Comparison of ENCODE assay signal across 12 cellular contexts in genomic region chr5:146238973-146239372, GRCh38. TPM values are rescaled to one million over a fixed set of nuclear protein-coding genes. Genes with fewer than 3 reads are reported as not detected.
A peak's percentile ranks its signal among the peaks of the same experiment; 100 is the strongest.
DNase-seq lines count a peak whose midpoint lies in the region; ATAC-seq and TF ChIP-seq lines count a peak whose summit lies in the region.
"Had no signal": no experiment of that assay in that cellular context is flagged by ENCODE, and none has a peak within 500 bp of the region (broad histone marks: within the 10 kb centered on the region; RNA-seq: fewer than 3 reads in every experiment).

No MANE protein-coding gene starts in this region.

- in situ Hi-C loops in GM13976 (cut with MboI; ENCODE audit: low sequenced_read_pairs, unreplicated experiment) = no loop called here

- peaks cover 49% of the 10 kb centered on the region for H3K36me3 Mint-ChIP-seq in activated T-helper 2 cell treated with anti-CD3 and anti-CD28 coated beads, Interferon-gamma antibody, Interleukin-2, Interleukin-4, amounts not matched to agents 10 μg/mL and 5 μg/mL and 100 μg/mL, durations not matched to agents 14 hours and 24 hours and 36 hours (ENCODE audit: low read depth)

- DNase-seq in GM13976 (ENCODE audit: low spot score) = peak; percentile 49
- no peak for DNase-seq in activated T-helper 2 cell treated with anti-CD3 and anti-CD28 coated beads, Interferon-gamma antibody, Interleukin-2, Interleukin-4, amounts not matched to agents 10 μg/mL and 5 μg/mL and 100 μg/mL, durations not matched to agents 14 hours and 24 hours and 36 hours (ENCODE audit: low spot score)
- no peak for DNase-seq in HuH-7 (ENCODE audit: low spot score)
- no peak for DNase-seq in NCI-H2029 treated with DMSO at 0.1 percent for 48 hours (lab: John Stamatoyannopoulos, UW)
- no peak for DNase-seq in NCI-H510A (lab: John Stamatoyannopoulos, UW)
- no peak for DNase-seq in DMS53 treated with DMSO at 0.1 percent for 48 hours (lab: John Stamatoyannopoulos, UW; ENCODE audit: unreplicated experiment)
- DNase-seq: effector memory CD8-positive, alpha-beta T cell; NCI-H2107; upper lobe of right lung had no signal

- no peaks in the 10 kb centered on the region for H3K9me3 Mint-ChIP-seq in activated T-helper 2 cell treated with anti-CD3 and anti-CD28 coated beads, Interferon-gamma antibody, Interleukin-2, Interleukin-4, amounts not matched to agents 10 μg/mL and 5 μg/mL and 100 μg/mL, durations not matched to agents 14 hours and 24 hours and 36 hours
- H3K9me3 Mint-ChIP-seq: effector memory CD8-positive, alpha-beta T cell had no signal

- H3K4me3 Mint-ChIP-seq in activated T-helper 2 cell treated with anti-CD3 and anti-CD28 coated beads, Interferon-gamma antibody, Interleukin-2, Interleukin-4, amounts not matched to agents 10 μg/mL and 5 μg/mL and 100 μg/mL, durations not matched to agents 14 hours and 24 hours and 36 hours (ENCODE audit: low read depth) = no peak overlapping the region
- H3K4me3 Mint-ChIP-seq: effector memory CD8-positive, alpha-beta T cell had no signal

- H3K27me3 Mint-ChIP-seq in activated T-helper 2 cell treated with anti-CD3 and anti-CD28 coated beads, Interferon-gamma antibody, Interleukin-2, Interleukin-4, amounts not matched to agents 10 μg/mL and 5 μg/mL and 100 μg/mL, durations not matched to agents 14 hours and 24 hours and 36 hours (ENCODE audit: low read depth) = no peaks in the 10 kb centered on the region
- H3K27me3 Mint-ChIP-seq: effector memory CD8-positive, alpha-beta T cell; progenitor cell of endocrine pancreas had no signal

- ATAC-seq in GM19395 (IDR thresholded peaks at IDR 0.05; ENCODE audit: unreplicated experiment) (peak; percentile 85), HG03060 (IDR thresholded peaks at IDR 0.05; ENCODE audit: low read depth, unreplicated experiment) (peak; percentile 66)
- ATAC-seq: effector memory CD8-positive, alpha-beta T cell; upper lobe of right lung had no signal

- H3K27ac Mint-ChIP-seq in activated T-helper 2 cell treated with anti-CD3 and anti-CD28 coated beads, Interferon-gamma antibody, Interleukin-2, Interleukin-4, amounts not matched to agents 10 μg/mL and 5 μg/mL and 100 μg/mL, durations not matched to agents 14 hours and 24 hours and 36 hours = peak overlapping the region; percentile 18
- H3K27ac Mint-ChIP-seq: effector memory CD8-positive, alpha-beta T cell; progenitor cell of endocrine pancreas had no signal

- H3K4me1 Mint-ChIP-seq in activated T-helper 2 cell treated with anti-CD3 and anti-CD28 coated beads, Interferon-gamma antibody, Interleukin-2, Interleukin-4, amounts not matched to agents 10 μg/mL and 5 μg/mL and 100 μg/mL, durations not matched to agents 14 hours and 24 hours and 36 hours (ENCODE audit: low read depth) = peaks cover 8% of the 10 kb centered on the region

- no peak for TF ChIP-seq CTCF in GM13976 (IDR thresholded peaks at IDR 0.05; ENCODE audit: borderline replicate concordance, control extremely low read depth, extremely low read depth, insufficient read depth, missing control alignments)

- intact Hi-C loops in activated T-helper 2 cell treated with anti-CD3 and anti-CD28 coated beads, Interferon-gamma antibody, Interleukin-2, Interleukin-4, amounts not matched to agents 10 μg/mL and 5 μg/mL and 100 μg/mL, durations not matched to agents 14 hours and 24 hours and 36 hours (cut with micrococcal nuclease) = loop anchor here (2.0 kb wide), 1 partner anchor 32 kb away; no protein-coding TSS in a partner anchor

RNA-seq across cellular contexts. Expression of gene RBM27, which starts 35.6 kb away (rescaled TPM):
- 32.0 and 36.0 TPM in 2 replicates for total RNA-seq in activated T-helper 2 cell treated with anti-CD3 and anti-CD28 coated beads, Interferon-gamma antibody, Interleukin-2, Interleukin-4, amounts not matched to agents 10 μg/mL and 5 μg/mL and 100 μg/mL, durations not matched to agents 14 hours and 24 hours and 36 hours

RNA-seq across cellular contexts. Expression of gene LARS1, which starts 56.5 kb away (rescaled TPM):
- total RNA-seq in activated T-helper 2 cell treated with anti-CD3 and anti-CD28 coated beads, Interferon-gamma antibody, Interleukin-2, Interleukin-4, amounts not matched to agents 10 μg/mL and 5 μg/mL and 100 μg/mL, durations not matched to agents 14 hours and 24 hours and 36 hours = 135 and 138 TPM in 2 replicates
